In genomic region chr3:27044926-27045481, GRCh38 we compare ENCODE assay signal across 21 cellular contexts.
DNase-seq lines count a peak whose midpoint lies in the region; ATAC-seq, FAIRE-seq and TF ChIP-seq lines count a peak whose summit lies in the region.
"Had no signal": no experiment of that assay in that cellular context is flagged by ENCODE, and none has a peak within 500 bp of the region (broad histone marks: within the 10 kb centered on the region; RNA-seq: fewer than 3 reads in every experiment).

No MANE protein-coding gene starts in this region.

- no peaks in the 10 kb centered on the region for H3K27me3 ChIP-seq in GM23338 (ENCODE audit: insufficient read depth)
- H3K27me3 ChIP-seq in H1 (replicated peaks in 1 of 4; ENCODE audit: control insufficient read depth in 3 of 4, extremely low read depth in 1 of 4, insufficient read depth in 3 of 4, low read length in 3 of 4) = no peaks in the 10 kb centered on the region
- H3K27me3 ChIP-seq: BLaER1 had no signal

- H4K91ac ChIP-seq in H1 (replicated peaks; ENCODE audit: insufficient read length, low read length) = peak overlapping the region; percentile 65

- no peaks in the 10 kb centered on the region for H3K23me2 ChIP-seq in H1 (ENCODE audit: low read depth, low read length)

- ATAC-seq in GM23338 (no peak), GM19455 (IDR thresholded peaks at IDR 0.05; ENCODE audit: unreplicated experiment) (no peak)
- ATAC-seq: CD8-positive, alpha-beta T cell had no signal

- TF ChIP-seq RAD21 in H1 (IDR thresholded peaks at IDR 0.05 in 1 of 2, conservative IDR thresholded peaks at IDR 0.05 in 1 of 2; ENCODE audit: low read depth in 2 of 2, low read length in 2 of 2) = no peak

- DNase-seq in GM23338 (ENCODE audit: low spot score) = no peak
- DNase-seq in H1 (ENCODE audit: low read depth in 1 of 2, low spot score in 2 of 2) = no peak
- peak; percentile 17 for DNase-seq in left kidney (ENCODE audit: low read depth, low spot score)
- DNase-seq in NCI-H2081 (lab: John Stamatoyannopoulos, UW) = no peak
- no peak for DNase-seq in HUDEP-2 (lab: John Stamatoyannopoulos, UW; ENCODE audit: unreplicated experiment in 76 of 76)
- DNase-seq: Caco-2; CD4-positive, CD25-positive, alpha-beta regulatory T cell; CD8-positive, alpha-beta T cell; DMS153; DND-41; H9; HFFc6 had no signal

- POLR2A ChIA-PET in H1 (lab: Charles Lee; ENCODE audit: partially characterized antibody) = no interaction called here

- H3K4me1 ChIP-seq in GM23338 (ENCODE audit: insufficient read depth) (peaks cover 44% of the 10 kb centered on the region), H1 (replicated peaks in 1 of 4; ENCODE audit: control insufficient read depth in 3 of 4, insufficient read depth in 4 of 4, low read length in 3 of 4) (peaks cover 3 to 15% (median 6%) of the 10 kb centered on the region in 4 experiments; a peak in 5 of 7 replicates)
- H3K4me1 ChIP-seq: BLaER1 had no signal

- no peak for FAIRE-seq in H1 (lab: Jason Lieb, UNC)
- FAIRE-seq: A204.1, G401.6, GM12891, GM18507 had no signal

- H2BK120ac ChIP-seq in H1 (replicated peaks; ENCODE audit: low read depth, low read length) = peak overlapping the region; percentile 92

- H3K9ac ChIP-seq in H1 (replicated peaks in 1 of 4; ENCODE audit: extremely low read depth in 1 of 4, low read depth in 3 of 4, low read length in 3 of 4) = no peak overlapping the region
- H3K9ac ChIP-seq: BLaER1 had no signal

- H3K36me3 Mint-ChIP-seq in GM23338 (ENCODE audit: low read depth) = peaks cover 31% of the 10 kb centered on the region
- H3K36me3 Mint-ChIP-seq: CD4-positive, CD25-positive, alpha-beta regulatory T cell; CD8-positive, alpha-beta T cell had no signal

- no peak overlapping the region for H2AK5ac ChIP-seq in H1 (ENCODE audit: low read depth, low read length)

- peak overlapping the region; percentile 67 for H3K4ac ChIP-seq in H1 (replicated peaks; ENCODE audit: insufficient read length, low read depth, low read length)

- H2AFZ ChIP-seq in GM23338 (no peak overlapping the region), H1 (ENCODE audit: low read length) (no peak overlapping the region)

- CTCF ChIA-PET in H1 (lab: Charles Lee; ENCODE audit: partially characterized antibody) = no interaction called here

- H3K4me2 ChIP-seq in GM23338 (0 out of 2 replicates have a peak overlapping the region, but pooled peaks have one; percentile 27), H1 (ENCODE audit: insufficient read depth in 1 of 2, low read depth in 2 of 2, low read length in 2 of 2) (no peak overlapping the region)
- H3K4me2 ChIP-seq: BLaER1 had no signal

- no peaks in the 10 kb centered on the region for H4K20me1 ChIP-seq in GM23338 (replicated peaks; ENCODE audit: insufficient read depth)
- no peaks in the 10 kb centered on the region for H4K20me1 ChIP-seq in H1 (replicated peaks in 1 of 2; ENCODE audit: control insufficient read depth in 1 of 2, insufficient read depth in 2 of 2, low read length in 2 of 2)
- H4K20me1 ChIP-seq: BLaER1 had no signal

- no peaks in the 10 kb centered on the region for H3K79me1 ChIP-seq in H1 (ENCODE audit: low read depth, low read length)

- H3K18ac ChIP-seq in H1 (ENCODE audit: extremely low read depth, low read length) = no peak overlapping the region

- H4K5ac ChIP-seq in H1 (ENCODE audit: insufficient read length, low read depth, low read length) = no peak overlapping the region

- no peak overlapping the region for H2BK20ac ChIP-seq in H1 (ENCODE audit: low read length)

- TF ChIP-seq POLR2A in H1 (IDR thresholded peaks at IDR 0.05; ENCODE audit: control extremely low read depth in 1 of 2, low read depth in 2 of 2, low read length in 2 of 2) = no peak

- no peak overlapping the region for H2BK15ac ChIP-seq in H1 (ENCODE audit: low read length)

- peaks cover 50% of the 10 kb centered on the region for H3K4me1 Mint-ChIP-seq in GM23338
- H3K4me1 Mint-ChIP-seq: B cell; CD4-positive, CD25-positive, alpha-beta regulatory T cell had no signal

- H2BK12ac ChIP-seq in H1 (ENCODE audit: low read depth, low read length) = no peak overlapping the region

- TF ChIP-seq EP300 in H1 (IDR thresholded peaks at IDR 0.05; ENCODE audit: borderline replicate concordance in 1 of 2, low read depth in 2 of 2, low read length in 2 of 2) = no peak

- H3K4me3 ChIP-seq in GM23338 (no peak overlapping the region), H1 (ENCODE audit: extremely low read depth in 1 of 4, insufficient read depth in 2 of 4, low read depth in 3 of 4, low read length in 4 of 4) (no peak overlapping the region)
- H3K4me3 ChIP-seq: BLaER1 had no signal

- H3K4me3 Mint-ChIP-seq in GM23338 = no peak overlapping the region
- H3K4me3 Mint-ChIP-seq: B cell; CD4-positive, CD25-positive, alpha-beta regulatory T cell; CD8-positive, alpha-beta T cell; H9 had no signal

- H3K36me3 ChIP-seq in GM23338 (ENCODE audit: insufficient read depth) (no peaks in the 10 kb centered on the region), H1 (ENCODE audit: control insufficient read depth in 2 of 4, insufficient read depth in 4 of 4, low read length in 3 of 4) (peaks cover 0 to 3% (median 0%) of the 10 kb centered on the region in 4 experiments; a peak in 1 of 8 replicates)
- H3K36me3 ChIP-seq: BLaER1 had no signal

- peaks cover 5 to 12% of the 10 kb centered on the region in 2 experiments; a peak in 3 of 4 replicates for H3K9me3 ChIP-seq in H1 (ENCODE audit: insufficient read depth in 2 of 2, low read depth in 1 of 2, low read length in 1 of 2)
- H3K9me3 ChIP-seq: Caco-2 had no signal

- WGBS in H1 (ENCODE audit: extremely low coverage in 1 of 2, insufficient coverage in 1 of 2, insufficient read length in 1 of 2, insufficient replicate concordance in 2 of 2, low coverage in 1 of 2, low lambda C conversion rate in 2 of 2, missing lambda C conversion rate in 1 of 2), 2 experiments = 93% methylated on average over 2 of the region's 2 CpGs; no CpG with 5 or more reads in 1 of the 2 experiments

- no peaks in the 10 kb centered on the region for H3F3A ChIP-seq in GM23338 (replicated peaks; ENCODE audit: low read depth)

- H3K79me2 ChIP-seq in GM23338 (replicated peaks; ENCODE audit: insufficient read depth) = no peaks in the 10 kb centered on the region
- H3K79me2 ChIP-seq in H1 (ENCODE audit: control insufficient read depth in 1 of 2, insufficient read depth in 2 of 2, low read length in 2 of 2) = no peaks in the 10 kb centered on the region

- no peak overlapping the region for H3K14ac ChIP-seq in H1 (ENCODE audit: insufficient read length)

- H3K9me3 Mint-ChIP-seq in GM23338 = peaks cover 20% of the 10 kb centered on the region; the same call in 2 of the 3 replicates
- H3K9me3 Mint-ChIP-seq: CD8-positive, alpha-beta T cell; HFFc6 had no signal

- H3K27ac Mint-ChIP-seq in GM23338 = no peak overlapping the region
- H3K27ac Mint-ChIP-seq: B cell; CD4-positive, CD25-positive, alpha-beta regulatory T cell; CD8-positive, alpha-beta T cell; HFFc6 had no signal

- H3K27ac ChIP-seq in GM23338 (ENCODE audit: low read depth) (no peak overlapping the region), H1 (ENCODE audit: low read depth, low read length) (no peak overlapping the region)
- H3K27ac ChIP-seq: 22Rv1, BLaER1, C4-2B had no signal

- peaks cover 3% of the 10 kb centered on the region for H3K27me3 Mint-ChIP-seq in GM23338 (ENCODE audit: insufficient read depth, low read depth, poor library complexity)
- H3K27me3 Mint-ChIP-seq: B cell; CD4-positive, CD25-positive, alpha-beta regulatory T cell had no signal

- H4K8ac ChIP-seq in H1 (ENCODE audit: extremely low read depth, insufficient read depth, low read length) = no peak overlapping the region

- H3K56ac ChIP-seq in H1 (replicated peaks; ENCODE audit: insufficient read length, low read depth, low read length) = no peak overlapping the region

- H2BK5ac ChIP-seq in H1 (ENCODE audit: low read depth, low read length) = 0 out of 2 replicates have a peak overlapping the region, but pooled peaks have one; percentile 12

- TF ChIP-seq CTCF in GM23338 (conservative IDR thresholded peaks at IDR 0.05; ENCODE audit: low read depth in 2 of 2) (no peak), H1 (IDR thresholded peaks at IDR 0.05; ENCODE audit: control extremely low read depth in 1 of 3, insufficient read depth in 1 of 3, low read depth in 1 of 3, low read length in 3 of 3) (no peak)

- H3K23ac ChIP-seq in H1 (ENCODE audit: insufficient read length) = no peak overlapping the region

- peaks cover 9% of the 10 kb centered on the region; the same call in 1 of the 2 replicates for H3K9me2 ChIP-seq in GM23338 (ENCODE audit: insufficient read depth)

TF ChIP-seq in GM23338, 12 proteins besides CTCF, POLR2A, EP300 and RAD21 (continues in another document):
- no peak for TF ChIP-seq POLR2AphosphoS5 (IDR thresholded peaks at IDR 0.05; ENCODE audit: low read depth)
- no peak for TF ChIP-seq JUNB (IDR thresholded peaks at IDR 0.05; ENCODE audit: unreplicated experiment)
- no peak for TF ChIP-seq CREB1 (CRISPR knock-in tag; IDR thresholded peaks at IDR 0.05; ENCODE audit: low read depth)

TF ChIP-seq in H1, 55 proteins besides CTCF, POLR2A, EP300 and RAD21 (continues in another document):
- TF ChIP-seq YY1 (IDR thresholded peaks at IDR 0.05; ENCODE audit: low read depth, low read length) (no peak), BACH1 (IDR thresholded peaks at IDR 0.05; ENCODE audit: low read length) (no peak), SIX5 (IDR thresholded peaks at IDR 0.05; ENCODE audit: low read depth, low read length) (no peak), ATF2 (IDR thresholded peaks at IDR 0.05; ENCODE audit: low read length) (no peak), EGR1 (IDR thresholded peaks at IDR 0.05; ENCODE audit: borderline replicate concordance, low read depth, low read length) (no peak), SAP30 (IDR thresholded peaks at IDR 0.05; ENCODE audit: insufficient read depth, insufficient replicate concordance, low read length) (no peak), SIRT6 (IDR thresholded peaks at IDR 0.05; ENCODE audit: low read length) (no peak), JUND (IDR thresholded peaks at IDR 0.05; ENCODE audit: low read length) (no peak), TEAD4 (IDR thresholded peaks at IDR 0.05; ENCODE audit: low read depth, low read length) (no peak), SP2 (IDR thresholded peaks at IDR 0.05; ENCODE audit: low read length) (no peak), TBP (IDR thresholded peaks at IDR 0.05; ENCODE audit: low read depth, low read length) (no peak), CBX8 (IDR thresholded peaks at IDR 0.05; ENCODE audit: borderline replicate concordance, low read depth, low read length) (no peak)
